8 cellular contexts compared by ENCODE assay signal in genomic region chr11:3796796-3797328, GRCh38. TPM values are rescaled to one million over a fixed set of nuclear protein-coding genes. Genes with fewer than 3 reads are reported as not detected.
DNase-seq lines count a peak whose midpoint lies in the region; ATAC-seq and TF ChIP-seq lines count a peak whose summit lies in the region.

No MANE protein-coding gene starts in this region.

- H3K4me3 ChIP-seq in colonic mucosa (peak overlapping the region; percentile 75), mucosa of descending colon (peak overlapping the region; percentile 92)

- H3K4me1 ChIP-seq in colonic mucosa (peaks cover 9% of the 10 kb centered on the region), mucosa of descending colon (ENCODE audit: low read depth) (peaks cover 19% of the 10 kb centered on the region)

- intact Hi-C loops in colonic mucosa (cut with DNase I) = no loop called here
- intact Hi-C loops in mucosa of descending colon (cut with DNase I, micrococcal nuclease) = no loop called here

- no peak for TF ChIP-seq CTCF in colonic mucosa (IDR thresholded peaks at IDR 0.05)
- no peak for TF ChIP-seq CTCF in mucosa of descending colon (IDR thresholded peaks at IDR 0.05)

- no peaks in the 10 kb centered on the region for H3K9me3 ChIP-seq in colonic mucosa
- no peaks in the 10 kb centered on the region for H3K9me3 ChIP-seq in mucosa of descending colon

- peak; percentile 66 for DNase-seq in NCI-H146 (lab: John Stamatoyannopoulos, UW)
- no peak for DNase-seq in NCI-H146 treated with DMSO at 0.1 percent for 48 hours (lab: John Stamatoyannopoulos, UW; ENCODE audit: unreplicated experiment)
- peak; percentile 81 for DNase-seq in NCI-H2227 treated with DMSO at 0.1 percent for 48 hours (lab: John Stamatoyannopoulos, UW)
- no peak for DNase-seq in colonic mucosa
- DNase-seq in mucosa of descending colon = peak in 1 of 3 donors; percentile 47
- DNase-seq in midbrain (lab: John Stamatoyannopoulos, UW) = no peak
- DNase-seq in NCI-H1694 treated with DMSO at 0.1 percent for 48 hours (lab: John Stamatoyannopoulos, UW) = no peak

- H3K27ac ChIP-seq in colonic mucosa = peak overlapping the region; percentile 88

- peak; percentile 30 for ATAC-seq in HG02642 (IDR thresholded peaks at IDR 0.05; ENCODE audit: poor library complexity, unreplicated experiment)
- peak; percentile 56 for ATAC-seq in mucosa of descending colon

- no peaks in the 10 kb centered on the region for H3K36me3 ChIP-seq in colonic mucosa
- no peaks in the 10 kb centered on the region for H3K36me3 ChIP-seq in mucosa of descending colon (ENCODE audit: low read depth)

- H3K27me3 ChIP-seq in colonic mucosa = no peaks in the 10 kb centered on the region

- H3K9ac ChIP-seq in colonic mucosa (ENCODE audit: low read depth in 2 of 2, low read length in 2 of 2) = peak overlapping the region; percentile 93 to 99

RNA-seq across cellular contexts. Expression of gene NUP98, which starts 0.5 kb away (rescaled TPM):
- 10 to 100 TPM; 59.2 to 76.7 TPM for total RNA-seq in colonic mucosa
- total RNA-seq in mucosa of descending colon = 10 to 100 TPM; 53.7 to 69.7 (median 60.6) TPM

RNA-seq across cellular contexts. Expression of gene PGAP2, which starts 11.5 kb away (rescaled TPM):
- total RNA-seq in colonic mucosa (10 to 100 TPM; 21.6 to 29.6 TPM), mucosa of descending colon (10 to 100 TPM; 15.7 to 32.8 (median 25.9) TPM)

RNA-seq across cellular contexts. Expression of gene RHOG, which starts 43.9 kb away (rescaled TPM):
- total RNA-seq in colonic mucosa (10 to 100 TPM; 59.8 to 63.3 TPM), mucosa of descending colon (10 to 100 TPM; 62.7 to 77.2 (median 74.1) TPM)

RNA-seq across cellular contexts. Expression of gene STIM1, which starts 58.6 kb away (rescaled TPM):
- total RNA-seq in colonic mucosa = 10 to 100 TPM; 39.1 to 56.8 TPM
- total RNA-seq in mucosa of descending colon = 10 to 100 TPM; 56.1 to 74.8 (median 72.5) TPM

Comparison
In these comparisons a context has a peak if more than half of its experiments do, and no peak if none do; other contexts are left out.
1. DNase-seq: peak in NCI-H146 (single experiment) and NCI-H2227 treated with DMSO at 0.1 percent for 48 hours (single experiment); none in NCI-H146 treated with DMSO at 0.1 percent for 48 hours (single experiment), colonic mucosa (single experiment), midbrain (single experiment) and NCI-H1694 treated with DMSO at 0.1 percent for 48 hours (single experiment).